ENCODE assay signal across 22 cellular contexts in genomic region chr4:1773754-1774153, GRCh38. TPM values are rescaled to one million over a fixed set of nuclear protein-coding genes. Genes with fewer than 3 reads are reported as not detected.
"Had no signal": no experiment of that assay in that cellular context is flagged by ENCODE, and none has a peak within 500 bp of the region (broad histone marks: within the 10 kb centered on the region; RNA-seq: fewer than 3 reads in every experiment).

No MANE protein-coding gene starts in this region.

- H3K36me3 Mint-ChIP-seq: memory B cell; naive B cell; natural killer cell treated with Interleukin-12 subunit alpha and Interleukin-12 subunit beta and Interleukin-15 and Interleukin-18, amount 100 ng/mL, for 72 hours; stimulated activated memory B cell treated with anti-CD40 and anti-IgM and Interleukin-4, amounts not matched to agents 10 μg/mL and 1 μg/mL and 100 μg/mL, for 72 hours; type B pancreatic cell had no signal

- H3K36me3 ChIP-seq: esophagus squamous epithelium, spleen, tibial artery had no signal

- H3K27me3 ChIP-seq: testis had no signal

- H3K9me3 Mint-ChIP-seq: effector memory CD8-positive, alpha-beta T cell; memory B cell; naive B cell; natural killer cell treated with Interleukin-12 subunit alpha and Interleukin-12 subunit beta and Interleukin-15 and Interleukin-18, amount 100 ng/mL, for 72 hours; neural crest cell; stimulated activated memory B cell treated with anti-CD40 and anti-IgM and Interleukin-4, amounts not matched to agents 10 μg/mL and 1 μg/mL and 100 μg/mL, for 72 hours; type B pancreatic cell had no signal

- DNase-seq: cortex of kidney; effector memory CD8-positive, alpha-beta T cell; esophagus squamous epithelium; kidney; naive B cell; posterior cingulate gyrus; psoas muscle; right cardiac atrium; spleen; stimulated activated CD4-positive, alpha-beta T cell treated with anti-CD3 and anti-CD28 coated beads, Interleukin-4, amount 100 ng/mL, for 4 hours; stimulated activated naive CD8-positive, alpha-beta T cell treated with anti-CD3 and anti-CD28 coated beads, Interleukin-15, Interleukin-2, amounts not matched to agents 100 U/mL and 50 U/mL, for 24 hours; substantia nigra; testis; tibial artery had no signal

- H3K27ac ChIP-seq: esophagus squamous epithelium, psoas muscle, spleen, testis, tibial artery had no signal

- H3K4me3 Mint-ChIP-seq: effector memory CD8-positive, alpha-beta T cell; memory B cell; naive B cell; natural killer cell treated with Interleukin-12 subunit alpha and Interleukin-12 subunit beta and Interleukin-15 and Interleukin-18, amount 100 ng/mL, for 72 hours; neural crest cell; stimulated activated memory B cell treated with anti-CD40 and anti-IgM and Interleukin-4, amounts not matched to agents 10 μg/mL and 1 μg/mL and 100 μg/mL, for 72 hours had no signal

- H3K4me1 ChIP-seq: psoas muscle, testis had no signal

- H3K9me3 ChIP-seq: esophagus squamous epithelium, psoas muscle, spleen, testis, tibial artery had no signal

- H3K27ac Mint-ChIP-seq: effector memory CD8-positive, alpha-beta T cell; memory B cell; naive B cell; natural killer cell treated with Interleukin-12 subunit alpha and Interleukin-12 subunit beta and Interleukin-15 and Interleukin-18, amount 100 ng/mL, for 72 hours; stimulated activated memory B cell treated with anti-CD40 and anti-IgM and Interleukin-4, amounts not matched to agents 10 μg/mL and 1 μg/mL and 100 μg/mL, for 72 hours; type B pancreatic cell had no signal

- H3K4me3 ChIP-seq: esophagus squamous epithelium, lung, psoas muscle, skin epidermis, spleen, testis, tibial artery had no signal

- H3K27me3 Mint-ChIP-seq: type B pancreatic cell had no signal

- ATAC-seq: effector memory CD8-positive, alpha-beta T cell; left lobe of liver; natural killer cell treated with Interleukin-12 subunit alpha and Interleukin-12 subunit beta and Interleukin-15 and Interleukin-18, amount 100 ng/mL, for 72 hours; psoas muscle; right cardiac atrium; stimulated activated memory B cell treated with anti-CD40 and anti-IgM and Interleukin-4, amounts not matched to agents 10 μg/mL and 1 μg/mL and 100 μg/mL, for 72 hours; stimulated activated naive CD8-positive, alpha-beta T cell treated with anti-CD3 and anti-CD28 coated beads, Interleukin-15, Interleukin-2, amounts not matched to agents 100 U/mL and 50 U/mL, for 24 hours had no signal

RNA-seq across cellular contexts. Expression of gene FGFR3, which starts 19.3 kb away (rescaled TPM):
- total RNA-seq: natural killer cell treated with Interleukin-12 subunit alpha and Interleukin-12 subunit beta and Interleukin-15 and Interleukin-18, amount 100 ng/mL, for 72 hours had no signal
